ENCODE assay signal across 24 cellular contexts in the genomic region with DNA sequence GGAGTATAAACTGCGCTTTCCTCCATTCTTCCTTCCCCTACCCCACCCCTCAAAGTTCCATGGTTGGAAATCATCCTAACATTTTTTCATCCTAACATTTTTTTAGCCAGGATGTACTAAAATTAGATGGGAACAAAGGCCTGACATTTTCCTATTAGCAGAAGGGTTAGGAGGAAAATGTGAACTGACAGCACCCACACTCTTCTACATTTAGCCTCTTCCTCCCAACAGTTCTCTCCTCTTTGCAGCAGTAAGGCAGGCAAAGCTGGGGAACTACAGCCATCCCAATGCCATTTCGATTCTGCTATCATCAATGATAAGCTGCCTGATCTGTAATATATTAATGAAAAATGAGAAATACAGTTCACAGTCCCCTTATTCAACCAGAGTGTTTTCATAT.
"Had no signal": no experiment of that assay in that cellular context is flagged by ENCODE, and none has a peak within 500 bp of the region (broad histone marks: within the 10 kb centered on the region; RNA-seq: fewer than 3 reads in every experiment).

No MANE protein-coding gene starts in this region.

- H3K4me1 ChIP-seq: foreskin keratinocyte, neural progenitor cell, parathyroid adenoma, sigmoid colon, suprapubic skin, transverse colon, upper lobe of right lung, uterus had no signal

- H3K36me3 ChIP-seq: right atrium auricular region, uterus had no signal

- H3K79me2 ChIP-seq: parathyroid adenoma had no signal

- H3K27ac Mint-ChIP-seq: neural progenitor cell; progenitor cell of endocrine pancreas; stimulated activated memory B cell treated with anti-CD40 and anti-IgM and Interleukin-4, amounts not matched to agents 10 μg/mL and 1 μg/mL and 100 μg/mL, for 72 hours had no signal

- H3K27me3 ChIP-seq: esophagus muscularis mucosa, foreskin keratinocyte, gastroesophageal sphincter, neural progenitor cell, right atrium auricular region, sigmoid colon, suprapubic skin, transverse colon, upper lobe of right lung, uterus had no signal

- H3K27ac ChIP-seq: coronary artery, foreskin keratinocyte, neural progenitor cell, parathyroid adenoma, right atrium auricular region, suprapubic skin, transverse colon, upper lobe of right lung had no signal

- H3K4me3 ChIP-seq: coronary artery, esophagus muscularis mucosa, gastroesophageal sphincter, neural progenitor cell, right atrium auricular region, sigmoid colon, suprapubic skin, transverse colon, upper lobe of right lung, uterus had no signal

- H3K9me3 Mint-ChIP-seq: naive thymus-derived CD4-positive, alpha-beta T cell; nephron; neural progenitor cell; stimulated activated memory B cell treated with anti-CD40 and anti-IgM and Interleukin-4, amounts not matched to agents 10 μg/mL and 1 μg/mL and 100 μg/mL, for 72 hours had no signal

- H3K9ac ChIP-seq: neural progenitor cell, parathyroid adenoma had no signal

- H3K9me3 ChIP-seq: esophagus muscularis mucosa, gastroesophageal sphincter, right atrium auricular region, sigmoid colon, suprapubic skin, transverse colon, upper lobe of right lung, uterus had no signal

- H2AFZ ChIP-seq: neural progenitor cell, parathyroid adenoma had no signal

- H3K27me3 Mint-ChIP-seq: naive thymus-derived CD4-positive, alpha-beta T cell; progenitor cell of endocrine pancreas; stimulated activated memory B cell treated with anti-CD40 and anti-IgM and Interleukin-4, amounts not matched to agents 10 μg/mL and 1 μg/mL and 100 μg/mL, for 72 hours had no signal

- H3K4me1 Mint-ChIP-seq: stimulated activated memory B cell treated with anti-CD40 and anti-IgM and Interleukin-4, amounts not matched to agents 10 μg/mL and 1 μg/mL and 100 μg/mL, for 72 hours had no signal

- H3K4me3 Mint-ChIP-seq: naive thymus-derived CD4-positive, alpha-beta T cell; nephron; neural progenitor cell; stimulated activated memory B cell treated with anti-CD40 and anti-IgM and Interleukin-4, amounts not matched to agents 10 μg/mL and 1 μg/mL and 100 μg/mL, for 72 hours had no signal

- DNase-seq: dermis blood vessel endothelial cell; effector memory CD4-positive, alpha-beta T cell; foreskin keratinocyte; mammary epithelial cell; mesendoderm; midbrain; naive thymus-derived CD4-positive, alpha-beta T cell; sigmoid colon; stimulated activated CD4-positive, alpha-beta T cell treated with anti-CD3 and anti-CD28 coated beads, Interleukin-2, amount 100 ng/mL, for 24 hours; stimulated activated CD4-positive, alpha-beta T cell treated with anti-CD3 and anti-CD28 coated beads, Interleukin-4, amount 100 ng/mL, for 4 hours; stimulated activated naive CD8-positive, alpha-beta T cell treated with anti-CD3 and anti-CD28 coated beads, Interleukin-15, Interleukin-2, amounts not matched to agents 100 U/mL and 50 U/mL, for 24 hours; transverse colon; upper lobe of right lung; uterus had no signal

- H3K4me2 ChIP-seq: neural progenitor cell had no signal

- ATAC-seq: foreskin keratinocyte; gastroesophageal sphincter; naive thymus-derived CD4-positive, alpha-beta T cell; stimulated activated memory B cell treated with anti-CD40 and anti-IgM and Interleukin-4, amounts not matched to agents 10 μg/mL and 1 μg/mL and 100 μg/mL, for 72 hours; stimulated activated naive CD8-positive, alpha-beta T cell treated with anti-CD3 and anti-CD28 coated beads, Interleukin-15, Interleukin-2, amounts not matched to agents 100 U/mL and 50 U/mL, for 24 hours; upper lobe of right lung had no signal
